20 cellular contexts compared by ENCODE assay signal in genomic region chr9:113695901-113696300, GRCh38.
DNase-seq lines count a peak whose midpoint lies in the region; ATAC-seq and TF ChIP-seq lines count a peak whose summit lies in the region.
"Had no signal": no experiment of that assay in that cellular context is flagged by ENCODE, and none has a peak within 500 bp of the region (broad histone marks: within the 10 kb centered on the region; RNA-seq: fewer than 3 reads in every experiment).

No MANE protein-coding gene starts in this region.

- WGBS in smooth muscle cell (ENCODE audit: low lambda C conversion rate): 42% methylated on average over 2 of the region's 2 CpGs

- no peaks in the 10 kb centered on the region for H4K20me1 ChIP-seq in smooth muscle cell (ENCODE audit: low read depth)

- H3K4me3 Mint-ChIP-seq in natural killer cell treated with Interleukin-12 subunit alpha and Interleukin-12 subunit beta and Interleukin-15 and Interleukin-18, amount 100 ng/mL, for 72 hours: no peak overlapping the region
- H3K4me3 Mint-ChIP-seq: activated T-cell treated with anti-CD3 and anti-CD28 coated beads, Interleukin-2, amount 50 U/mL, for 24 hours; brain; nephron progenitor cell had no signal

- H3K79me2 ChIP-seq in smooth muscle cell (ENCODE audit: low read depth): no peaks in the 10 kb centered on the region
- H3K79me2 ChIP-seq: hepatocyte had no signal

- intact Hi-C loops in head of caudate nucleus (cut with DNase I): no loop called here

- H3K9me3 Mint-ChIP-seq in natural killer cell treated with Interleukin-12 subunit alpha and Interleukin-12 subunit beta and Interleukin-15 and Interleukin-18, amount 100 ng/mL, for 72 hours: no peaks in the 10 kb centered on the region

- H3K4me1 ChIP-seq in smooth muscle cell (ENCODE audit: low read depth): no peaks in the 10 kb centered on the region
- H3K4me1 ChIP-seq: psoas muscle had no signal

- TF ChIP-seq CTCF in smooth muscle cell (IDR thresholded peaks at IDR 0.05; ENCODE audit: borderline replicate concordance, insufficient read depth, poor library complexity, severe bottlenecking): no peak

- H3K36me3 Mint-ChIP-seq in natural killer cell treated with Interleukin-12 subunit alpha and Interleukin-12 subunit beta and Interleukin-15 and Interleukin-18, amount 100 ng/mL, for 72 hours: no peaks in the 10 kb centered on the region
- H3K36me3 Mint-ChIP-seq: brain had no signal

- H3K9ac ChIP-seq in smooth muscle cell (ENCODE audit: low read depth): no peak overlapping the region
- H3K9ac ChIP-seq: SK-N-SH had no signal

- no peaks in the 10 kb centered on the region for H3K27me3 Mint-ChIP-seq in natural killer cell treated with Interleukin-12 subunit alpha and Interleukin-12 subunit beta and Interleukin-15 and Interleukin-18, amount 100 ng/mL, for 72 hours

- no peaks in the 10 kb centered on the region for H3K36me3 ChIP-seq in MG63
- H3K36me3 ChIP-seq in smooth muscle cell (ENCODE audit: low read depth): no peaks in the 10 kb centered on the region
- H3K36me3 ChIP-seq: thoracic aorta had no signal

- H3F3A ChIP-seq in smooth muscle cell (ENCODE audit: low read depth): no peaks in the 10 kb centered on the region

- no peak overlapping the region for H3K4me2 ChIP-seq in smooth muscle cell
- H3K4me2 ChIP-seq: hepatocyte, SK-N-SH had no signal

- H3K4me1 Mint-ChIP-seq in natural killer cell treated with Interleukin-12 subunit alpha and Interleukin-12 subunit beta and Interleukin-15 and Interleukin-18, amount 100 ng/mL, for 72 hours (ENCODE audit: low read depth in 2 of 2): peaks cover 19 to 30% of the 10 kb centered on the region in 2 donors
- H3K4me1 Mint-ChIP-seq: brain, nephron progenitor cell had no signal

- ATAC-seq in natural killer cell treated with Interleukin-12 subunit alpha and Interleukin-12 subunit beta and Interleukin-15 and Interleukin-18, amount 100 ng/mL, for 72 hours: peak; percentile 56 to 60
- ATAC-seq: psoas muscle had no signal

- H3K4me3 ChIP-seq in MG63: no peak overlapping the region
- no peak overlapping the region for H3K4me3 ChIP-seq in smooth muscle cell
- H3K4me3 ChIP-seq: hepatocyte, psoas muscle, thoracic aorta had no signal

- DNase-seq in NK-92 treated with Interleukin-12 subunit alpha and Interleukin-12 subunit beta, amount 100 ng/mL, for 24 hours (lab: John Stamatoyannopoulos, UW): peak; percentile 7
- DNase-seq in NK-92 (lab: John Stamatoyannopoulos, UW; ENCODE audit: unreplicated experiment) (no peak), MG63 (peak; percentile 76), C1 segment of cervical spinal cord (lab: John Stamatoyannopoulos, UW) (no peak), smooth muscle cell (lab: John Stamatoyannopoulos, UW; ENCODE audit: unreplicated experiment) (no peak), head of caudate nucleus (no peak)
- DNase-seq in central memory CD4-positive, alpha-beta T cell: peak; percentile 31
- DNase-seq in natural killer cell treated with Interleukin-12 subunit alpha and Interleukin-12 subunit beta and Interleukin-15 and Interleukin-18, amount 100 ng/mL, for 72 hours (ENCODE audit: low spot score): no peak
- DNase-seq: activated naive CD4-positive, alpha-beta T cell treated with anti-CD3 and anti-CD28 coated beads, Interleukin-2, amount 50 U/mL, for 16 hours; activated T-cell treated with anti-CD3 and anti-CD28 coated beads, Interleukin-2, amount 50 U/mL, for 24 hours; mesenchymal stem cell; NCI-H187; nephron progenitor cell; psoas muscle; SK-N-SH; small intestine had no signal

- no peak overlapping the region for H3K27ac ChIP-seq in smooth muscle cell (ENCODE audit: low read depth)
- H3K27ac ChIP-seq: 22Rv1, hepatocyte, psoas muscle, thoracic aorta had no signal

- no peak overlapping the region for H3K27ac Mint-ChIP-seq in natural killer cell treated with Interleukin-12 subunit alpha and Interleukin-12 subunit beta and Interleukin-15 and Interleukin-18, amount 100 ng/mL, for 72 hours
- H3K27ac Mint-ChIP-seq: activated T-cell treated with anti-CD3 and anti-CD28 coated beads, Interleukin-2, amount 50 U/mL, for 24 hours; brain; nephron progenitor cell had no signal

- H3K9me3 ChIP-seq in MG63 (peaks cover 4% of the 10 kb centered on the region; the same call in 1 of the 2 replicates), smooth muscle cell (replicated peaks; ENCODE audit: low read depth) (no peaks in the 10 kb centered on the region)
- H3K9me3 ChIP-seq: psoas muscle, SK-N-SH had no signal

- H3K27me3 ChIP-seq in MG63 (no peaks in the 10 kb centered on the region), smooth muscle cell (ENCODE audit: low read depth) (peaks cover 7% of the 10 kb centered on the region)
- H3K27me3 ChIP-seq: hepatocyte had no signal

- H2AFZ ChIP-seq in smooth muscle cell (ENCODE audit: low read depth): no peak overlapping the region
- H2AFZ ChIP-seq: hepatocyte had no signal

Comparison
In these comparisons a context has a peak if more than half of its experiments do, and no peak if none do; other contexts are left out.
1. DNase-seq: peak in NK-92 treated with Interleukin-12 subunit alpha and Interleukin-12 subunit beta, amount 100 ng/mL, for 24 hours (single experiment), MG63 (single experiment) and central memory CD4-positive, alpha-beta T cell (single experiment); none in NK-92 (single experiment), natural killer cell treated with Interleukin-12 subunit alpha and Interleukin-12 subunit beta and Interleukin-15 and Interleukin-18, amount 100 ng/mL, for 72 hours (single experiment), C1 segment of cervical spinal cord (0 of 14), smooth muscle cell (single experiment) and head of caudate nucleus (0 of 42).